11 cellular contexts compared by ENCODE assay signal in genomic region chr4:86338989-86339388, GRCh38. TPM values are rescaled to one million over a fixed set of nuclear protein-coding genes. Genes with fewer than 3 reads are reported as not detected.
A peak's percentile ranks its signal among the peaks of the same experiment; 100 is the strongest.
DNase-seq lines count a peak whose midpoint lies in the region; ATAC-seq, FAIRE-seq and TF ChIP-seq lines count a peak whose summit lies in the region.
"Had no signal": no experiment of that assay in that cellular context is flagged by ENCODE, and none has a peak within 500 bp of the region (broad histone marks: within the 10 kb centered on the region; RNA-seq: fewer than 3 reads in every experiment).

No MANE protein-coding gene starts in this region.

- H3K36me3 Mint-ChIP-seq in stimulated activated effector memory CD8-positive, alpha-beta T cell treated with anti-CD3 and anti-CD28 coated beads, Interleukin-12 subunit alpha, Interleukin-12 subunit beta, amount 100 ng/mL, for 72 hours = no peaks in the 10 kb centered on the region

- H3K9me3 ChIP-seq in adipocyte (ENCODE audit: control insufficient read depth, low read length) (no peaks in the 10 kb centered on the region), heart right ventricle (no peaks in the 10 kb centered on the region), colonic mucosa (no peaks in the 10 kb centered on the region)

- peak; percentile 89 for FAIRE-seq in H54 (lab: Jason Lieb, UNC)
- FAIRE-seq: colon had no signal

- no peak overlapping the region for H3K27ac Mint-ChIP-seq in stimulated activated effector memory CD8-positive, alpha-beta T cell treated with anti-CD3 and anti-CD28 coated beads, Interleukin-12 subunit alpha, Interleukin-12 subunit beta, amount 100 ng/mL, for 72 hours

- intact Hi-C loops in heart right ventricle (cut with DNase I) = no loop called here
- intact Hi-C loops in colonic mucosa (cut with DNase I) = no loop called here

- H3K9ac ChIP-seq in adipocyte (ENCODE audit: low read length) (peak overlapping the region; percentile 41), colonic mucosa (ENCODE audit: low read depth in 2 of 2, low read length in 2 of 2) (no peak overlapping the region)

- H3K4me1 ChIP-seq in adipocyte (ENCODE audit: control insufficient read depth, insufficient read depth, low read length) (peaks cover 32% of the 10 kb centered on the region), heart right ventricle (peaks cover 0 to 6% (median 0%) of the 10 kb centered on the region in 9 donors), colonic mucosa (no peaks in the 10 kb centered on the region)

- peaks cover 4% of the 10 kb centered on the region for H3K9me3 Mint-ChIP-seq in stimulated activated effector memory CD8-positive, alpha-beta T cell treated with anti-CD3 and anti-CD28 coated beads, Interleukin-12 subunit alpha, Interleukin-12 subunit beta, amount 100 ng/mL, for 72 hours

- H3K27me3 ChIP-seq in adipocyte (replicated peaks; ENCODE audit: control insufficient read depth, insufficient read depth, low read length) (no peaks in the 10 kb centered on the region), heart right ventricle (no peaks in the 10 kb centered on the region), colonic mucosa (no peaks in the 10 kb centered on the region)

- no peaks in the 10 kb centered on the region for H3K4me1 Mint-ChIP-seq in stimulated activated effector memory CD8-positive, alpha-beta T cell treated with anti-CD3 and anti-CD28 coated beads, Interleukin-12 subunit alpha, Interleukin-12 subunit beta, amount 100 ng/mL, for 72 hours

- 52 to 54% methylated on average over 2 of the region's 2 CpGs for WGBS in heart right ventricle, 2 donors

- no peak for TF ChIP-seq POLR2A in H54 (IDR thresholded peaks at IDR 0.05; ENCODE audit: low read depth, low read length)

- H3K36me3 ChIP-seq in adipocyte (ENCODE audit: control insufficient read depth, insufficient read depth, low read length, severe bottlenecking) (no peaks in the 10 kb centered on the region), heart right ventricle (no peaks in the 10 kb centered on the region), colonic mucosa (no peaks in the 10 kb centered on the region)

- H3K4me3 ChIP-seq in adipocyte (ENCODE audit: low read length) = peak overlapping the region; percentile 51
- H3K4me3 ChIP-seq in heart right ventricle = no peak overlapping the region
- H3K4me3 ChIP-seq in colonic mucosa = no peak overlapping the region

- H3K4me3 Mint-ChIP-seq in stimulated activated effector memory CD8-positive, alpha-beta T cell treated with anti-CD3 and anti-CD28 coated beads, Interleukin-12 subunit alpha, Interleukin-12 subunit beta, amount 100 ng/mL, for 72 hours = no peak overlapping the region

- ATAC-seq in heart right ventricle (peak in 7 of 8 donors; percentile 33 to 94 (median 67)), HG02884 (IDR thresholded peaks at IDR 0.05; ENCODE audit: unreplicated experiment) (no peak), GM18511 (IDR thresholded peaks at IDR 0.05; ENCODE audit: unreplicated experiment) (no peak)
- peak; percentile 31 for ATAC-seq in stimulated activated effector memory CD8-positive, alpha-beta T cell treated with anti-CD3 and anti-CD28 coated beads, Interleukin-12 subunit alpha, Interleukin-12 subunit beta, amount 100 ng/mL, for 72 hours

- DNase-seq in H54 (ENCODE audit: insufficient read length, low spot score) (peak; percentile 20), adipocyte (ENCODE audit: low read depth) (peak; percentile 80), heart right ventricle (peak in 1 of 2 donors; percentile 4), colonic mucosa (no peak), NCI-H446 treated with DMSO at 0.1 percent for 48 hours (lab: John Stamatoyannopoulos, UW) (no peak)
- no peak for DNase-seq in stimulated activated effector memory CD8-positive, alpha-beta T cell treated with anti-CD3 and anti-CD28 coated beads, Interleukin-12 subunit alpha, Interleukin-12 subunit beta, amount 100 ng/mL, for 72 hours (ENCODE audit: low spot score in 2 of 2)
- DNase-seq: NCI-H1436, retina had no signal

- TF ChIP-seq CTCF in heart right ventricle (IDR thresholded peaks at IDR 0.05) = no peak
- TF ChIP-seq CTCF in colonic mucosa (IDR thresholded peaks at IDR 0.05) = no peak

- H3K27ac ChIP-seq in heart right ventricle (peak overlapping the region in 2 of 10 donors; percentile 20 to 48), colonic mucosa (no peak overlapping the region)

RNA-seq across cellular contexts. Expression of gene MAPK10, which starts 20.9 kb away (rescaled TPM):
- total RNA-seq in heart right ventricle (1 to 10 TPM; 1.8 to 5.9 (median 2.6) TPM), colonic mucosa (1 to 10 TPM; 2.6 to 4.4 TPM)
- polyA plus RNA-seq in heart right ventricle = 1 to 10 TPM in 1 of 2 donors, under 1 TPM in 1; 0.94 to 3.8 TPM

Comparison
In these comparisons a context has a peak if more than half of its experiments do, and no peak if none do; other contexts are left out.
1. DNase-seq: peak in H54 (single experiment) and adipocyte (single experiment); none in stimulated activated effector memory CD8-positive, alpha-beta T cell treated with anti-CD3 and anti-CD28 coated beads, Interleukin-12 subunit alpha, Interleukin-12 subunit beta, amount 100 ng/mL, for 72 hours (0 of 2), colonic mucosa (single experiment) and NCI-H446 treated with DMSO at 0.1 percent for 48 hours (single experiment).
2. ATAC-seq: peak in heart right ventricle (7 of 8) and stimulated activated effector memory CD8-positive, alpha-beta T cell treated with anti-CD3 and anti-CD28 coated beads, Interleukin-12 subunit alpha, Interleukin-12 subunit beta, amount 100 ng/mL, for 72 hours (single experiment); none in HG02884 (single experiment) and GM18511 (single experiment).